In genomic region chr6:56693246-56693607, GRCh38 we compare ENCODE assay signal across 8 cellular contexts. TPM values are rescaled to one million over a fixed set of nuclear protein-coding genes. Genes with fewer than 3 reads are reported as not detected.
A peak's percentile ranks its signal among the peaks of the same experiment; 100 is the strongest.
DNase-seq lines count a peak whose midpoint lies in the region; ATAC-seq, FAIRE-seq and TF ChIP-seq lines count a peak whose summit lies in the region.

No MANE protein-coding gene starts in this region.

- H3K9me3 ChIP-seq in A549: no peaks in the 10 kb centered on the region

- H3K4me3 ChIP-seq in A549: peak overlapping the region; percentile 41; the same call in 2 of the 3 replicates

- H3K27ac ChIP-seq in A549: peak overlapping the region; percentile 73 to 84

- POLR2A ChIA-PET in A549 (lab: Yijun Ruan, JAX): interaction anchor here (1.7 kb wide), 1 partner anchor 9 kb away, joined by 4 read pairs; no protein-coding TSS in a partner anchor

- CTCF ChIA-PET in A549 (lab: Yijun Ruan, JAX): interaction anchor here (0.9 to 2.4 kb wide), 8 partner anchors 15 to 158 kb away, joined by 3 to 13 read pairs (median 4); no protein-coding TSS in a partner anchor

- peak overlapping the region; percentile 79 for H3K4me2 ChIP-seq in A549

- DNase-seq in A549 (ENCODE audit: low read depth in 1 of 2, low spot score in 1 of 2): peak in 1 of 2 experiments; percentile 56
- DNase-seq in M059J (ENCODE audit: low read depth): peak; percentile 96
- peak; percentile 80 for DNase-seq in midbrain (lab: John Stamatoyannopoulos, UW)
- DNase-seq in 8988T: no peak
- DNase-seq in NOMO-1 treated with dmso at 0.1 percent for 144 hours (lab: John Stamatoyannopoulos, UW; ENCODE audit: unreplicated experiment): no peak
- no peak for DNase-seq in ecto neural progenitor cell (ENCODE audit: low spot score)
- no peak for DNase-seq in SK-N-DZ (ENCODE audit: low spot score)

- ATAC-seq in A549: peak; percentile 57 to 72; a peak in 5 of 6 replicates

- H3K4me1 ChIP-seq in A549: peaks cover 67% of the 10 kb centered on the region

- TF ChIP-seq EP300 in A549 (IDR thresholded peaks at IDR 0.05): no peak

- no peak for TF ChIP-seq POLR2A in A549 (IDR thresholded peaks at IDR 0.05; ENCODE audit: low read length)

- no peak for TF ChIP-seq RAD21 in A549 (conservative IDR thresholded peaks at IDR 0.05 in 1 of 2, IDR thresholded peaks at IDR 0.05 in 1 of 2)

- no peak for TF ChIP-seq CTCF in A549 (IDR thresholded peaks at IDR 0.05)

- FAIRE-seq in A549 (lab: Jason Lieb, UNC) (no peak), colon (lab: Jason Lieb, UNC) (peak; percentile 18)

- WGBS in A549 (ENCODE audit: missing lambda C conversion rate): 3% methylated on average over 5 of the region's 5 CpGs

TF ChIP-seq in A549, 52 proteins besides CTCF, POLR2A, EP300 and RAD21:
- TF ChIP-seq NPAS2 (CRISPR knock-in tag; IDR thresholded peaks at IDR 0.05; ENCODE audit: borderline replicate concordance) (no peak), ZSCAN20 (CRISPR knock-in tag; IDR thresholded peaks at IDR 0.05) (no peak), CBX8 (IDR thresholded peaks at IDR 0.05) (no peak), ZFP36 (IDR thresholded peaks at IDR 0.05; ENCODE audit: borderline replicate concordance, partially characterized antibody) (no peak), JUNB (IDR thresholded peaks at IDR 0.05) (no peak), HDAC2 (IDR thresholded peaks at IDR 0.05) (no peak), GATA3 (IDR thresholded peaks at IDR 0.05; ENCODE audit: borderline replicate concordance) (no peak; the same call in 1 of the 2 replicates), CBX2 (IDR thresholded peaks at IDR 0.05; ENCODE audit: borderline replicate concordance, low read depth) (no peak), SREBF2 (IDR thresholded peaks at IDR 0.05) (no peak)
- TF ChIP-seq, protein P1, sequence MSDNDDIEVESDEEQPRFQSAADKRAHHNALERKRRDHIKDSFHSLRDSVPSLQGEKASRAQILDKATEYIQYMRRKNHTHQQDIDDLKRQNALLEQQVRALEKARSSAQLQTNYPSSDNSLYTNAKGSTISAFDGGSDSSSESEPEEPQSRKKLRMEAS (IDR thresholded peaks at IDR 0.05): no peak
- TF ChIP-seq, protein P2, sequence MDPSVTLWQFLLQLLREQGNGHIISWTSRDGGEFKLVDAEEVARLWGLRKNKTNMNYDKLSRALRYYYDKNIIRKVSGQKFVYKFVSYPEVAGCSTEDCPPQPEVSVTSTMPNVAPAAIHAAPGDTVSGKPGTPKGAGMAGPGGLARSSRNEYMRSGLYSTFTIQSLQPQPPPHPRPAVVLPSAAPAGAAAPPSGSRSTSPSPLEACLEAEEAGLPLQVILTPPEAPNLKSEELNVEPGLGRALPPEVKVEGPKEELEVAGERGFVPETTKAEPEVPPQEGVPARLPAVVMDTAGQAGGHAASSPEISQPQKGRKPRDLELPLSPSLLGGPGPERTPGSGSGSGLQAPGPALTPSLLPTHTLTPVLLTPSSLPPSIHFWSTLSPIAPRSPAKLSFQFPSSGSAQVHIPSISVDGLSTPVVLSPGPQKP (IDR thresholded peaks at IDR 0.05; ENCODE audit: low read depth, low read length): no peak

RNA-seq across cellular contexts. Expression of gene DST, which starts 50.5 kb away (rescaled TPM):
- polyA plus RNA-seq in A549 (2011; rRNA removed) (99.0 and 124 TPM in 2 replicates), A549 (2017; fragmentation: RNase III; extraction: RNeasy Plus Mini Kit Qiagen cat#74134 plus additional on column Dnase treatment) (32.4 to 41.6 TPM (median 37.5 TPM) in 3 replicates)
- polyA plus RNA-seq in A549 (2012; cell fraction: cytosol; rRNA removed): 11.2 and 12.7 TPM in 2 replicates
- 75.3 and 145 TPM in 2 replicates for polyA plus RNA-seq in A549 (2012; cell fraction: nucleus; rRNA removed)
- polyA minus RNA-seq in A549 (2011; rRNA and poly(A)+ RNA removed): 217 and 226 TPM in 2 replicates
- 136 and 179 TPM in 2 replicates for total RNA-seq in M059J (2014; rRNA removed; shearing (Covaris generic))
- 79.0 and 102 TPM in 2 replicates for polyA plus RNA-seq in SK-N-DZ (2014; cell fraction: cytosol; rRNA removed)
- polyA plus RNA-seq in SK-N-DZ (2014; cell fraction: nucleus; rRNA removed): 233 and 307 TPM in 2 replicates

Comparison
In these comparisons a context has a peak if more than half of its experiments do, and no peak if none do; other contexts are left out.
1. DNase-seq: peak in M059J (single experiment) and midbrain (single experiment); none in 8988T (single experiment), NOMO-1 treated with dmso at 0.1 percent for 144 hours (single experiment), ecto neural progenitor cell (single experiment) and SK-N-DZ (single experiment).